Comparison of ENCODE assay signal across 8 cellular contexts in genomic region chr11:18802381-18803257, GRCh38. TPM values are rescaled to one million over a fixed set of nuclear protein-coding genes. Genes with fewer than 3 reads are reported as not detected.
DNase-seq lines count a peak whose midpoint lies in the region; TF ChIP-seq lines count a peak whose summit lies in the region.

No MANE protein-coding gene starts in this region.

- in situ Hi-C loops in astrocyte of the cerebellum (cut with HindIII; ENCODE audit: low sequenced_read_pairs) = no loop called here

- H3K4me2 ChIP-seq in OCI-LY1 (ENCODE audit: low read length) = no peak overlapping the region

- no peaks in the 10 kb centered on the region for H3K27me3 ChIP-seq in OCI-LY1 (ENCODE audit: insufficient read depth, low read length)

- H3K9me2 ChIP-seq in OCI-LY1 (ENCODE audit: low read depth, low read length) = no peaks in the 10 kb centered on the region

- H3K9ac ChIP-seq in OCI-LY1 (ENCODE audit: low read length) = no peak overlapping the region

- no peaks in the 10 kb centered on the region for H3K36me3 ChIP-seq in OCI-LY1 (ENCODE audit: insufficient read depth, low read length)

- no peaks in the 10 kb centered on the region for H3K79me2 ChIP-seq in OCI-LY1 (ENCODE audit: insufficient read depth, low read length)

- H3K9me3 ChIP-seq in OCI-LY1 (ENCODE audit: low read length) = no peaks in the 10 kb centered on the region

- H2AFZ ChIP-seq in OCI-LY1 (ENCODE audit: low read length) = no peak overlapping the region

- no peaks in the 10 kb centered on the region for H3K4me1 ChIP-seq in OCI-LY1 (ENCODE audit: insufficient read depth, low read length, severe bottlenecking)

- H3F3A ChIP-seq in OCI-LY1 (ENCODE audit: insufficient read depth, low read length) = no peaks in the 10 kb centered on the region

- TF ChIP-seq CTCF in OCI-LY1 (IDR thresholded peaks at IDR 0.05; ENCODE audit: low read length) (peak; percentile 79), astrocyte of the cerebellum (IDR thresholded peaks at IDR 0.05; ENCODE audit: low read depth, low read length, missing control alignments) (peak; percentile 55)

- H3K27ac ChIP-seq in OCI-LY1 (ENCODE audit: low read depth, low read length, poor library complexity, severe bottlenecking) = no peak overlapping the region

- peak; percentile 45 for DNase-seq in NCI-H510A treated with DMSO at 0.1 percent for 48 hours (lab: John Stamatoyannopoulos, UW)
- no peak for DNase-seq in NCI-H510A (lab: John Stamatoyannopoulos, UW)
- DNase-seq in HT1080 (ENCODE audit: low read depth) = peak; percentile 59
- DNase-seq in astrocyte of the cerebellum (ENCODE audit: low read depth) = peak; percentile 43
- peak; percentile 33 for DNase-seq in iPS DF 19.7 (ENCODE audit: low read depth, low spot score)
- DNase-seq in stimulated activated CD4-positive, alpha-beta T cell treated with anti-CD3 and anti-CD28 coated beads, Interleukin-2, amount 100 ng/mL, for 4 hours (ENCODE audit: low read depth) = peak; percentile 13
- no peak for DNase-seq in KG1 (lab: John Stamatoyannopoulos, UW)

- H3K4me3 ChIP-seq in OCI-LY1 (ENCODE audit: low read depth, low read length, poor library complexity, severe bottlenecking) = no peak overlapping the region
- H3K4me3 ChIP-seq in astrocyte of the cerebellum (ENCODE audit: low read depth, low read length) = no peak overlapping the region

- H4K20me1 ChIP-seq in OCI-LY1 (ENCODE audit: insufficient read depth, low read length) = no peaks in the 10 kb centered on the region

RNA-seq across cellular contexts. Expression of gene PTPN5, which starts 11.0 kb away (rescaled TPM):
- total RNA-seq in HT1080 (2014; rRNA removed; shearing (Covaris generic)) = not detected in 2 replicates
- polyA plus RNA-seq in HT1080 (2015; cell fraction: cytosol; rRNA removed) = not detected in 2 replicates
- 0.16 TPM in 1 of 2 replicates, not detected in the other for polyA plus RNA-seq in HT1080 (2015; cell fraction: nucleus; rRNA removed)

Comparison
In these comparisons a context has a peak if more than half of its experiments do, and no peak if none do; other contexts are left out.
1. DNase-seq: peak in NCI-H510A treated with DMSO at 0.1 percent for 48 hours (single experiment), HT1080 (single experiment), astrocyte of the cerebellum (single experiment), iPS DF 19.7 (single experiment) and stimulated activated CD4-positive, alpha-beta T cell treated with anti-CD3 and anti-CD28 coated beads, Interleukin-2, amount 100 ng/mL, for 4 hours (single experiment); none in NCI-H510A (single experiment) and KG1 (single experiment).